Comparison of ENCODE assay signal across 14 cellular contexts in genomic region chr2:120293123-120293990, GRCh38. TPM values are rescaled to one million over a fixed set of nuclear protein-coding genes. Genes with fewer than 3 reads are reported as not detected.
DNase-seq lines count a peak whose midpoint lies in the region; ATAC-seq and TF ChIP-seq lines count a peak whose summit lies in the region.
"Had no signal": no experiment of that assay in that cellular context is flagged by ENCODE, and none has a peak within 500 bp of the region (broad histone marks: within the 10 kb centered on the region; RNA-seq: fewer than 3 reads in every experiment).

No MANE protein-coding gene starts in this region.

- intact Hi-C loops in activated CD4-positive, alpha-beta T cell treated with anti-CD3 and anti-CD28 coated beads, Interleukin-2, amount 10 ng/mL, durations not matched to agents 24 days and 14 days (cut with micrococcal nuclease), result no loop called here
- intact Hi-C loops in PC-3 (cut with micrococcal nuclease), result no loop called here
- intact Hi-C loops in spleen (cut with DNase I; ENCODE audit: low total_unique reads), result no loop called here

- H3F3A ChIP-seq in PC-3 (ENCODE audit: low read length, unreplicated experiment), result peaks cover 6% of the 10 kb centered on the region

- no peak overlapping the region for H2AFZ ChIP-seq in PC-3 (ENCODE audit: low read length)

- H3K79me2 ChIP-seq in PC-3 (ENCODE audit: low read length), result peaks cover 22% of the 10 kb centered on the region

- POLR2A ChIA-PET in PC-3 (lab: Charles Lee; ENCODE audit: unreplicated experiment), result no interaction called here

- no peak for TF ChIP-seq POLR2A in spleen (IDR thresholded peaks at IDR 0.05)

- no peaks in the 10 kb centered on the region for H3K27me3 ChIP-seq in PC-3 (ENCODE audit: low read length)
- no peaks in the 10 kb centered on the region for H3K27me3 ChIP-seq in spleen (replicated peaks in 1 of 7)
- H3K27me3 ChIP-seq: heart left ventricle, tibial artery had no signal

- H3K9ac ChIP-seq in PC-3 (ENCODE audit: low read length), result no peak overlapping the region

- peaks cover 26% of the 10 kb centered on the region; the same call in 1 of the 2 replicates for H3K36me3 ChIP-seq in PC-3 (ENCODE audit: low read depth, low read length)
- H3K36me3 ChIP-seq in spleen, result peaks cover 0 to 98% (median 61%) of the 10 kb centered on the region in 6 donors

- no peaks in the 10 kb centered on the region for H3K9me3 Mint-ChIP-seq in activated CD4-positive, alpha-beta T cell treated with anti-CD3 and anti-CD28 coated beads, Interleukin-2, amount 10 ng/mL, durations not matched to agents 24 days and 14 days
- no peaks in the 10 kb centered on the region for H3K9me3 Mint-ChIP-seq in activated T-cell treated with anti-CD3 and anti-CD28 coated beads, Interleukin-2, amount 50 U/mL, for 4 hours

- H3K27me3 Mint-ChIP-seq in activated CD4-positive, alpha-beta T cell treated with anti-CD3 and anti-CD28 coated beads, Interleukin-2, amount 10 ng/mL, durations not matched to agents 24 days and 14 days, result no peaks in the 10 kb centered on the region
- no peaks in the 10 kb centered on the region for H3K27me3 Mint-ChIP-seq in activated T-cell treated with anti-CD3 and anti-CD28 coated beads, Interleukin-2, amount 50 U/mL, for 4 hours (ENCODE audit: low read depth)

- no peak overlapping the region for H3K4me3 ChIP-seq in PC-3 (ENCODE audit: low read length)
- no peak overlapping the region for H3K4me3 ChIP-seq in spleen
- H3K4me3 ChIP-seq: heart left ventricle, tibial artery had no signal

- no peak for DNase-seq in activated CD4-positive, alpha-beta T cell treated with anti-CD3 and anti-CD28 coated beads, Interleukin-2, amount 10 ng/mL, durations not matched to agents 24 days and 14 days
- DNase-seq in activated CD4-positive, alpha-beta T cell treated with anti-CD3 and anti-CD28 coated beads, Interleukin-2, amount 50 U/mL, for 1 hour, result no peak
- DNase-seq in PC-3 (no peak), spleen (no peak), DMS79 (lab: John Stamatoyannopoulos, UW) (no peak)
- no peak for DNase-seq in activated T-cell treated with anti-CD3 and anti-CD28 coated beads, Interleukin-2, amount 50 U/mL, for 4 hours
- DNase-seq: activated CD8-positive, alpha-beta memory T cell treated with anti-CD3 and anti-CD28 coated beads, Interleukin-2, amount 50 U/mL, for 48 hours; caudate nucleus; NCI-H1930; SHP77 treated with DMSO at 0.1 percent for 48 hours; tibial artery had no signal

- peaks cover 29% of the 10 kb centered on the region for H3K4me1 ChIP-seq in PC-3 (ENCODE audit: insufficient read depth, low read length)
- peaks cover 0 to 41% (median 4%) of the 10 kb centered on the region in 6 donors for H3K4me1 ChIP-seq in spleen
- H3K4me1 ChIP-seq: tibial artery had no signal

- peaks cover 51% of the 10 kb centered on the region for H3K4me1 Mint-ChIP-seq in activated CD4-positive, alpha-beta T cell treated with anti-CD3 and anti-CD28 coated beads, Interleukin-2, amount 10 ng/mL, durations not matched to agents 24 days and 14 days
- H3K4me1 Mint-ChIP-seq in activated T-cell treated with anti-CD3 and anti-CD28 coated beads, Interleukin-2, amount 50 U/mL, for 4 hours (ENCODE audit: low read depth), result peaks cover 7% of the 10 kb centered on the region

- CTCF ChIA-PET in PC-3 (lab: Charles Lee), result no interaction called here

- H4K20me1 ChIP-seq in PC-3 (ENCODE audit: low read length), result no peaks in the 10 kb centered on the region

- H3K4me2 ChIP-seq in PC-3 (ENCODE audit: low read length), result peak overlapping the region; percentile 83; the same call in 1 of the 2 replicates

- no peaks in the 10 kb centered on the region for H3K9me2 ChIP-seq in PC-3 (replicated peaks; ENCODE audit: low read length)

- TF ChIP-seq CTCF in PC-3 (conservative IDR thresholded peaks at IDR 0.05; ENCODE audit: low read depth, low read length) (no peak), spleen (IDR thresholded peaks at IDR 0.05 in 8 of 11, conservative IDR thresholded peaks at IDR 0.05 in 3 of 11) (no peak)

- H3K9me3 ChIP-seq in PC-3 (ENCODE audit: low read length), result no peaks in the 10 kb centered on the region
- H3K9me3 ChIP-seq in spleen, result no peaks in the 10 kb centered on the region
- H3K9me3 ChIP-seq: heart left ventricle, tibial artery had no signal

- peaks cover 67% of the 10 kb centered on the region for H3K36me3 Mint-ChIP-seq in activated CD4-positive, alpha-beta T cell treated with anti-CD3 and anti-CD28 coated beads, Interleukin-2, amount 10 ng/mL, durations not matched to agents 24 days and 14 days (ENCODE audit: low read depth)
- peaks cover 49% of the 10 kb centered on the region for H3K36me3 Mint-ChIP-seq in activated T-cell treated with anti-CD3 and anti-CD28 coated beads, Interleukin-2, amount 50 U/mL, for 4 hours (ENCODE audit: insufficient read depth)

- ATAC-seq in HG02642 (IDR thresholded peaks at IDR 0.05; ENCODE audit: poor library complexity, unreplicated experiment), result peak; percentile 21
- no peak for ATAC-seq in PC-3
- ATAC-seq in HG02981 (IDR thresholded peaks at IDR 0.05; ENCODE audit: unreplicated experiment), result no peak
- ATAC-seq in activated T-cell treated with anti-CD3 and anti-CD28 coated beads, Interleukin-2, amount 50 U/mL, for 4 hours, result no peak

- TSS peak; percentile 50 for BruUV-seq in PC-3 (replicated peaks; lab: Mats Ljungman, UMichigan)

- H3K27ac ChIP-seq in PC-3 (ENCODE audit: low read length), result 0 out of 2 replicates have a peak overlapping the region, but pooled peaks have one; percentile 90
- peak overlapping the region in 5 of 8 donors; percentile 10 to 46 (median 21) for H3K27ac ChIP-seq in spleen
- H3K27ac ChIP-seq: tibial artery had no signal

- peak overlapping the region; percentile 4 for H3K4me3 Mint-ChIP-seq in activated CD4-positive, alpha-beta T cell treated with anti-CD3 and anti-CD28 coated beads, Interleukin-2, amount 10 ng/mL, durations not matched to agents 24 days and 14 days
- H3K4me3 Mint-ChIP-seq in activated T-cell treated with anti-CD3 and anti-CD28 coated beads, Interleukin-2, amount 50 U/mL, for 4 hours, result no peak overlapping the region

- WGBS in spleen, 5 donors, result 61 to 85% (median 76%) methylated on average over 5 of the region's 5 CpGs

- peak overlapping the region; percentile 66 for H3K27ac Mint-ChIP-seq in activated CD4-positive, alpha-beta T cell treated with anti-CD3 and anti-CD28 coated beads, Interleukin-2, amount 10 ng/mL, durations not matched to agents 24 days and 14 days

RNA-seq across cellular contexts. Expression of gene RALB, which starts 40.7 kb away (rescaled TPM):
- 72.1 and 80.0 TPM in 2 replicates for total RNA-seq in activated CD4-positive, alpha-beta T cell treated with anti-CD3 and anti-CD28 coated beads, Interleukin-2, amount 10 ng/mL, durations not matched to agents 24 days and 14 days
- 49.1 and 57.9 TPM in 2 replicates for total RNA-seq in PC-3 (2014; rRNA removed)
- 100 to 1,000 TPM in 3 of 7 donors, 10 to 100 TPM in 4; 67.2 to 126 (median 96.3) TPM for total RNA-seq in spleen
- 10 to 100 TPM; 26.6 to 61.5 (median 38.0) TPM for polyA plus RNA-seq in spleen
- 10 to 100 TPM in 2 of 3 donors, 1 to 10 TPM in 1; 9.2 to 17.5 (median 13.0) TPM for total RNA-seq in activated T-cell treated with anti-CD3 and anti-CD28 coated beads, Interleukin-2, amount 50 U/mL, for 4 hours

RNA-seq across cellular contexts. Expression of gene INHBB, which starts 52.6 kb away (rescaled TPM):
- total RNA-seq in activated CD4-positive, alpha-beta T cell treated with anti-CD3 and anti-CD28 coated beads, Interleukin-2, amount 10 ng/mL, durations not matched to agents 24 days and 14 days, result not detected in 2 replicates
- total RNA-seq in PC-3 (2014; rRNA removed) (223 and 269 TPM in 2 replicates), spleen (1 to 10 TPM in 2 of 7 donors, under 1 TPM in 5; 0.29 to 1.4 (median 0.68) TPM)
- polyA plus RNA-seq in spleen, result 1 to 10 TPM in 1 of 3 donors, under 1 TPM in 2; 0.26 to 1.5 (median 0.58) TPM
- total RNA-seq in activated T-cell treated with anti-CD3 and anti-CD28 coated beads, Interleukin-2, amount 50 U/mL, for 4 hours, result under 1 TPM in 2 of 3 donors, not detected in 1; 0.11 to 0.16 TPM

Comparison
In these comparisons a context has a peak if more than half of its experiments do, and no peak if none do; other contexts are left out.
1. RNA of gene INHBB, which starts 52.6 kb away (total RNA-seq): 223 to 269 TPM in PC-3; 0.29 to 1.4 TPM in spleen, 0.11 to 0.16 TPM in activated T-cell treated with anti-CD3 and anti-CD28 coated beads, Interleukin-2, amount 50 U/mL, for 4 hours and not detected in activated CD4-positive, alpha-beta T cell treated with anti-CD3 and anti-CD28 coated beads, Interleukin-2, amount 10 ng/mL, durations not matched to agents 24 days and 14 days; every median in the first group is over 10 times any median in the second.